In genomic region chr17:29617125-29617480, GRCh38 we compare ENCODE assay signal across 1 cellular context.
A peak's percentile ranks its signal among the peaks of the same experiment; 100 is the strongest.
TF ChIP-seq lines count a peak whose summit lies in the region.

No MANE protein-coding gene starts in this region.

TF ChIP-seq in HepG2, 621 proteins besides CTCF, POLR2A, EP300 and RAD21 (continued from another document):
- TF ChIP-seq SIN3A (IDR thresholded peaks at IDR 0.05; ENCODE audit: borderline replicate concordance, low read depth, low read length) (no peak; the same call in 1 of the 2 replicates), ZNF354B (CRISPR knock-in tag; IDR thresholded peaks at IDR 0.05) (no peak), E2F1 (CRISPR knock-in tag; IDR thresholded peaks at IDR 0.05) (no peak), SYNCRIP (IDR thresholded peaks at IDR 0.05; ENCODE audit: insufficient read depth, low read depth, low read length) (no peak), THAP8 (CRISPR knock-in tag; IDR thresholded peaks at IDR 0.05; ENCODE audit: borderline replicate concordance) (no peak), SNRNP70 (IDR thresholded peaks at IDR 0.05; ENCODE audit: low read depth, low read length) (no peak), IRF1 (CRISPR knock-in tag; IDR thresholded peaks at IDR 0.05; ENCODE audit: low read depth) (no peak), ZNF773 (CRISPR knock-in tag; IDR thresholded peaks at IDR 0.05; ENCODE audit: borderline replicate concordance) (no peak), PRDM10 (CRISPR knock-in tag; IDR thresholded peaks at IDR 0.05; ENCODE audit: low read depth) (no peak), ZNF20 (CRISPR knock-in tag; IDR thresholded peaks at IDR 0.05) (no peak), NFYC (CRISPR knock-in tag; IDR thresholded peaks at IDR 0.05) (no peak), MEIS1 (CRISPR knock-in tag; IDR thresholded peaks at IDR 0.05; ENCODE audit: borderline replicate concordance) (no peak), ZNF563 (CRISPR knock-in tag; IDR thresholded peaks at IDR 0.05) (0 out of 2 replicates have a peak, but pooled peaks have one; percentile 42), U2AF1 (optimal IDR thresholded peaks at IDR 0.05; ENCODE audit: low read depth, low read length) (no peak), PREB (CRISPR knock-in tag; IDR thresholded peaks at IDR 0.05) (no peak), REL (CRISPR knock-in tag; conservative IDR thresholded peaks at IDR 0.05) (no peak), HDAC6 (IDR thresholded peaks at IDR 0.05; ENCODE audit: low read depth, low read length) (no peak), ZFX (CRISPR knock-in tag; IDR thresholded peaks at IDR 0.05; ENCODE audit: low read depth) (peak; percentile 43), HMG20B (CRISPR knock-in tag; conservative IDR thresholded peaks at IDR 0.05) (0 out of 2 replicates have a peak, but pooled peaks have one; percentile 34), SALL1 (CRISPR knock-in tag; IDR thresholded peaks at IDR 0.05) (0 out of 2 replicates have a peak, but pooled peaks have one; percentile 16), ZFP1 (CRISPR knock-in tag; IDR thresholded peaks at IDR 0.05) (no peak), ZNF12 (CRISPR knock-in tag; IDR thresholded peaks at IDR 0.05) (0 out of 2 replicates have a peak, but pooled peaks have one; percentile 24), HOXD1 (CRISPR knock-in tag; IDR thresholded peaks at IDR 0.05) (no peak), HDAC1 (CRISPR knock-in tag; IDR thresholded peaks at IDR 0.05) (peak; percentile 57)
